8 cellular contexts compared by ENCODE assay signal in the genomic region with DNA sequence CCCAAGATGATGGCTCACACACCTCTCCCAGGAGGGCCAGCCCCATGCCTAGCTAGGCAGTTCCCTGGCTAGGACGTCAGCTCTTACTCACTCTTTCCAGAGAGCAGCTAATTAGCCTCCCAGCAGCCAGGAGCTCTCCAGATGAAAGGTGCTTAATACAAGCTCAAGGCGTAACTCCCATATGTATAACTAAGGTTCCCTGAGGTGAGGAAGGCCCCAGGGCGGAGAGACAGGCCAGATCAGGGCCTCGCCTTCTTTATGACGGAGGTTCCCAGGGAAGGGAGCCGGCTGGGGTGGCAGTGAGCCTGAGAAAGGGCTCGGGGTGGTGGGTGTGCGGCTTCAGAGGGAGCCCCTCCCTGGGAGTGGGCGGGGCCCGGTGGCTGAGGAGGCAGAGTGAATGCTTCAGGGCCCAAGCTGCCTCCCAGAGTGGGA. TPM values are rescaled to one million over a fixed set of nuclear protein-coding genes. Genes with fewer than 3 reads are reported as not detected.
DNase-seq lines count a peak whose midpoint lies in the region; ATAC-seq lines count a peak whose summit lies in the region.

No MANE protein-coding gene starts in this region.

- H3K27me3 Mint-ChIP-seq in CD8-positive, alpha-beta memory T cell, result no peaks in the 10 kb centered on the region

- no peak for DNase-seq in CD8-positive, alpha-beta memory T cell
- DNase-seq in NCI-H2227 treated with DMSO at 0.1 percent for 48 hours (lab: John Stamatoyannopoulos, UW) (peak; percentile 19), cerebellar cortex (ENCODE audit: low spot score) (peak; percentile 59), NCI-H2029 (lab: John Stamatoyannopoulos, UW) (no peak), NCI-H128 (lab: John Stamatoyannopoulos, UW; ENCODE audit: unreplicated experiment) (no peak)

- no peaks in the 10 kb centered on the region for H3K9me3 Mint-ChIP-seq in CD8-positive, alpha-beta memory T cell

- H3K27me3 ChIP-seq in CD8-positive, alpha-beta memory T cell (ENCODE audit: insufficient read depth, low read length, poor library complexity, severe bottlenecking), result no peaks in the 10 kb centered on the region
- H3K27me3 ChIP-seq in muscle layer of colon (ENCODE audit: control insufficient read depth in 1 of 2, insufficient read depth in 2 of 2, low read length in 2 of 2), result no peaks in the 10 kb centered on the region

- no peak overlapping the region for H3K4me3 ChIP-seq in CD8-positive, alpha-beta memory T cell (ENCODE audit: low read length)
- H3K4me3 ChIP-seq in muscle layer of colon (ENCODE audit: low read depth in 1 of 2, low read length in 2 of 2), result no peak overlapping the region

- H3K27ac ChIP-seq in CD8-positive, alpha-beta memory T cell (ENCODE audit: low read depth, low read length), result no peak overlapping the region
- H3K27ac ChIP-seq in muscle layer of colon (ENCODE audit: low read depth, low read length), result peak overlapping the region; percentile 65

- POLR2A ChIA-PET in CD8-positive, alpha-beta memory T cell (lab: Charles Lee), result interaction anchor here (12.2 kb wide), 1 partner anchor 26 kb away, joined by 445 read pairs; a partner anchor contains a TSS

- no peaks in the 10 kb centered on the region for H3K9me3 ChIP-seq in CD8-positive, alpha-beta memory T cell (ENCODE audit: low read length)
- no peaks in the 10 kb centered on the region for H3K9me3 ChIP-seq in muscle layer of colon (ENCODE audit: low read length)

- ATAC-seq in HG03095 (IDR thresholded peaks at IDR 0.05; ENCODE audit: unreplicated experiment) (no peak), GM18517 (IDR thresholded peaks at IDR 0.05; ENCODE audit: unreplicated experiment) (no peak)

- H3K27ac Mint-ChIP-seq in CD8-positive, alpha-beta memory T cell, result peak overlapping the region in 5 of 8 donors; percentile 60 to 76 (median 74)

- no peak overlapping the region for H3K9ac ChIP-seq in muscle layer of colon (ENCODE audit: low read length)

- H3K36me3 Mint-ChIP-seq in CD8-positive, alpha-beta memory T cell, result peaks cover 0 to 1% (median 0%) of the 10 kb centered on the region in 3 donors

- peaks cover 61% of the 10 kb centered on the region for H3K4me1 ChIP-seq in CD8-positive, alpha-beta memory T cell (ENCODE audit: insufficient read depth, low read length)
- peaks cover 58% of the 10 kb centered on the region for H3K4me1 ChIP-seq in muscle layer of colon (ENCODE audit: insufficient read depth, low read length)

- CTCF ChIA-PET in CD8-positive, alpha-beta memory T cell (lab: Charles Lee), result interaction anchor here (0.9 to 11.6 kb wide), 7 partner anchors 19 to 982 kb away, joined by 3 to 282 read pairs (median 8); a partner anchor contains a TSS

- peak overlapping the region in 1 of 7 donors; percentile 19 for H3K4me3 Mint-ChIP-seq in CD8-positive, alpha-beta memory T cell

- H3K4me1 Mint-ChIP-seq in CD8-positive, alpha-beta memory T cell, result peaks cover 51 to 53% (median 52%) of the 10 kb centered on the region in 3 donors

- no peaks in the 10 kb centered on the region for H3K36me3 ChIP-seq in CD8-positive, alpha-beta memory T cell (ENCODE audit: insufficient read depth, low read length)
- H3K36me3 ChIP-seq in muscle layer of colon (ENCODE audit: insufficient read depth, low read length), result no peaks in the 10 kb centered on the region

RNA-seq across cellular contexts. Expression of a gene that starts 26.4 kb away (rescaled TPM):
- 100 to 1,000 TPM; 128 to 133 TPM for total RNA-seq in CD8-positive, alpha-beta memory T cell
- 124 TPM for polyA plus RNA-seq in CD8-positive, alpha-beta memory T cell

Comparison
In these comparisons a context has a peak if more than half of its experiments do, and no peak if none do; other contexts are left out.
1. DNase-seq: peak in NCI-H2227 treated with DMSO at 0.1 percent for 48 hours (single experiment) and cerebellar cortex (single experiment); none in CD8-positive, alpha-beta memory T cell (0 of 5), NCI-H2029 (single experiment) and NCI-H128 (single experiment).